ENCODE assay signal across 19 cellular contexts in genomic region chr4:7750508-7750907, GRCh38.
"Had no signal": no experiment of that assay in that cellular context is flagged by ENCODE, and none has a peak within 500 bp of the region (broad histone marks: within the 10 kb centered on the region; RNA-seq: fewer than 3 reads in every experiment).

No MANE protein-coding gene starts in this region.

- H3K27ac ChIP-seq: breast epithelium, gastrocnemius medialis, heart left ventricle, skin epidermis, transverse colon had no signal

- H3K36me3 ChIP-seq: breast epithelium, gastrocnemius medialis, heart left ventricle, transverse colon had no signal

- H3K4me3 ChIP-seq: breast epithelium, gastrocnemius medialis, heart left ventricle, skin epidermis, transverse colon had no signal

- H3K4me1 ChIP-seq: breast epithelium, gastrocnemius medialis, transverse colon had no signal

- H3K27me3 ChIP-seq: breast epithelium, heart left ventricle, transverse colon had no signal

- H3K9me3 ChIP-seq: breast epithelium, gastrocnemius medialis, heart left ventricle, transverse colon had no signal

- DNase-seq: activated CD4-positive, alpha-beta T cell treated with anti-CD3 and anti-CD28 coated beads, Interleukin-2, amount 10 ng/mL, durations not matched to agents 24 days and 14 days; activated CD8-positive, alpha-beta memory T cell treated with anti-CD3 and anti-CD28 coated beads, Interleukin-2, amount 50 U/mL, for 4 hours; activated CD8-positive, alpha-beta T cell treated with anti-CD3 and anti-CD28 coated beads, Interleukin-2, amount 10 ng/mL, durations not matched to agents 7 days and 5 days; activated gamma-delta T cell treated with Interleukin-2 at 50 U/mL for 16 hours; activated naive CD8-positive, alpha-beta T cell treated with anti-CD3 and anti-CD28 coated beads, Interleukin-2, amount 50 U/mL, for 24 hours; aorta; effector memory CD4-positive, alpha-beta T cell; gastrocnemius medialis; heart left ventricle; natural killer cell; retina; stimulated activated CD4-positive, alpha-beta T cell treated with anti-CD3 and anti-CD28 coated beads, Interleukin-4, amount 100 ng/mL, for 24 hours; stimulated activated naive CD4-positive, alpha-beta T cell; substantia nigra; T-helper 2 cell; transverse colon had no signal

- ATAC-seq: activated CD8-positive, alpha-beta T cell treated with anti-CD3 and anti-CD28 coated beads, Interleukin-2, amount 10 ng/mL, durations not matched to agents 7 days and 5 days; activated naive CD8-positive, alpha-beta T cell treated with anti-CD3 and anti-CD28 coated beads, Interleukin-2, amount 50 U/mL, for 24 hours; gastrocnemius medialis; heart left ventricle; natural killer cell; WTC11 had no signal
